In the genomic region with DNA sequence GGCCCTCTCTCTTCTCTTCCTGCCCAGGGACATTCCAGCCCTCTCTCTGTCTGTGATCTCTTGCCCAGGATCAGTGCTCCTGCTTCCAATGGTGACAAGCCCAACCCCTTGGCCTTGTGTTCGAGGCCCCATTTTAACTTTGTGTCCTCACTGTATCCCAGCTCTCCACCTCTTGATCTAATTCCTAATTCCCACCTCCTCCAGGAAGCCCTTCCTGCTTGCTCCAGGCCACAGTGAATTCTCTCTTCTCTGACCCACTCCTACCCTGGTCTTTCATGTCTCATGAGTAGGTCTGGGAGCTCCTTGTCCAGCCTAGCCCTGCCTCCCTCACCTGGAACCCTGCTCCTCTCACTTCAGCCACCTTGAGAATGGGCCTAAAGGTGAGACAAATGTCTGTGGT, we compare ENCODE assay signal across 32 cellular contexts.
"Had no signal": no experiment of that assay in that cellular context is flagged by ENCODE, and none has a peak within 500 bp of the region (broad histone marks: within the 10 kb centered on the region; RNA-seq: fewer than 3 reads in every experiment).

No MANE protein-coding gene starts in this region.

- H3K27me3 ChIP-seq: MG63 had no signal

- H3K36me3 ChIP-seq: MG63 had no signal

- H3K4me3 ChIP-seq: MG63 had no signal

- H3K9me3 ChIP-seq: MG63 had no signal

- DNase-seq: Kasumi-1, MG63, MM.1S, MV-4-11, NCI-H1048, NCI-H1092, NCI-H1092 treated with DMSO at 0.1 percent for 48 hours, NCI-H1105, NCI-H1105 treated with DMSO at 0.1 percent for 48 hours, NCI-H1417 treated with DMSO at 0.1 percent for 48 hours, NCI-H1436, NCI-H1436 treated with DMSO at 0.1 percent for 48 hours, NCI-H1694, NCI-H1694 treated with DMSO at 0.1 percent for 48 hours, NCI-H187, NCI-H187 treated with DMSO at 0.1 percent for 48 hours, NCI-H1930, NCI-H2029, NCI-H2029 treated with DMSO at 0.1 percent for 48 hours, NCI-H2081, NCI-H2081 treated with DMSO at 0.1 percent for 48 hours, NCI-H2107, NCI-H2171, NCI-H2227 treated with DMSO at 0.1 percent for 48 hours, NCI-H226, NCI-H446, NCI-H446 treated with DMSO at 0.1 percent for 48 hours, NCI-H510A, NCI-H510A treated with DMSO at 0.1 percent for 48 hours, NCI-H524, NCI-H524 treated with DMSO at 0.1 percent for 48 hours, NCI-H526 had no signal
